Comparison of ENCODE assay signal across 8 cellular contexts in the genomic region with DNA sequence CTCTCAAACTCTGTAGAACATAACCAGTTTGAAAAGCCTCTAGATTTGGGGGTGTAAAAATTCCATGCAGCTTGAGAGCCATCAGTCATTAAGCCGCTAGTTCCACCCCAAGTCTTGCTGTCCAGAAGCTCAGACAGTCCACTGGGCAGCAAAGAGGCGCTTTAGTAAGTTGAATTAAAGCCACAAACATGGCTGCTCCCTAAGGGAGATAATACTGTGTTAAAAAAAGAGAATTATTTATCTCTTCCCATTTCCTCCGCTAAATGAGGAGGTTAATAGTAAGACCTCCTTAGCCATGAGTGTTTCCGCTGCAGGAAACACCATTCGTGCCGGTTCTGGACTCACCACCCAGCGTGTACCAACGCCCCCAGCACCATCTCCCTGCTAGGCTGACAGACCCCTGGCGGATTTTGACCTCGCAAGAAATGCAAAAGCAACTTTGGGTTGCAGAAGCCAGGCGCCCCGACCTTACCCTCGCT. TPM values are rescaled to one million over a fixed set of nuclear protein-coding genes. Genes with fewer than 3 reads are reported as not detected.
DNase-seq lines count a peak whose midpoint lies in the region; ATAC-seq, FAIRE-seq and TF ChIP-seq lines count a peak whose summit lies in the region.

No MANE protein-coding gene starts in this region.

- H4K91ac ChIP-seq in H1 (replicated peaks; ENCODE audit: insufficient read length, low read length) = peak overlapping the region; percentile 68

- no peak overlapping the region for H3K14ac ChIP-seq in H1 (ENCODE audit: insufficient read length)

- DNase-seq in RWPE2 (ENCODE audit: low spot score) (no peak), H1 (ENCODE audit: low read depth in 1 of 2, low spot score in 2 of 2) (no peak), upper lobe of right lung (no peak), NCI-H1436 treated with DMSO at 0.1 percent for 48 hours (lab: John Stamatoyannopoulos, UW) (no peak)

- H4K8ac ChIP-seq in H1 (ENCODE audit: extremely low read depth, insufficient read depth, low read length) = peak overlapping the region; percentile 72

- H2BK12ac ChIP-seq in H1 (ENCODE audit: low read depth, low read length) = peak overlapping the region; percentile 71; the same call in 1 of the 2 replicates

- peak; percentile 2 for ATAC-seq in GM18858 (IDR thresholded peaks at IDR 0.05; ENCODE audit: unreplicated experiment)
- ATAC-seq in HG03045 (IDR thresholded peaks at IDR 0.05; ENCODE audit: unreplicated experiment) = peak; percentile 23
- peak; percentile 46 for ATAC-seq in RWPE2 (ENCODE audit: low read depth)
- peak; percentile 28 for ATAC-seq in upper lobe of right lung

- H3K36me3 ChIP-seq in BLaER1 treated with 17β-estradiol and CSF1 and Interleukin-3, amounts not matched to agents 10 nM and 100 nM = peaks cover 0 to 10% (median 0%) of the 10 kb centered on the region in 11 experiments; a peak in 2 of 22 replicates
- H3K36me3 ChIP-seq in RWPE2 (ENCODE audit: low read depth) (no peaks in the 10 kb centered on the region; the same call in 1 of the 2 replicates), H1 (ENCODE audit: control insufficient read depth in 2 of 4, insufficient read depth in 4 of 4, low read length in 3 of 4) (no peaks in the 10 kb centered on the region; a peak in 1 of 8 replicates), upper lobe of right lung (no peaks in the 10 kb centered on the region)

- H3K4ac ChIP-seq in H1 (replicated peaks; ENCODE audit: insufficient read length, low read depth, low read length) = peak overlapping the region; percentile 69

- H3K18ac ChIP-seq in H1 (ENCODE audit: extremely low read depth, low read length) = peak overlapping the region; percentile 75; the same call in 1 of the 2 replicates

- peak overlapping the region; percentile 68 for H2BK5ac ChIP-seq in H1 (ENCODE audit: low read depth, low read length)

- no peaks in the 10 kb centered on the region for H3K9me3 ChIP-seq in BLaER1 treated with 17β-estradiol and CSF1 and Interleukin-3, amounts not matched to agents 10 nM and 100 nM (replicated peaks in 1 of 11)
- no peaks in the 10 kb centered on the region for H3K9me3 ChIP-seq in RWPE2 (ENCODE audit: severe bottlenecking)
- H3K9me3 ChIP-seq in H1 (ENCODE audit: insufficient read depth in 2 of 2, low read depth in 1 of 2, low read length in 1 of 2) = no peaks in the 10 kb centered on the region
- no peaks in the 10 kb centered on the region for H3K9me3 ChIP-seq in mononuclear cell (ENCODE audit: low read depth, low read length)
- H3K9me3 ChIP-seq in upper lobe of right lung = no peaks in the 10 kb centered on the region

- H2AFZ ChIP-seq in H1 (ENCODE audit: low read length) = peak overlapping the region; percentile 27

- intact Hi-C loops in upper lobe of right lung (cut with DNase I) = no loop called here

- POLR2A ChIA-PET in H1 (lab: Charles Lee; ENCODE audit: partially characterized antibody) = interaction anchor here (0.7 to 1.6 kb wide), 5 partner anchors 9 to 262 kb away, joined by 3 to 7 read pairs (median 3); partner anchors contain the start of genes FGFR1OP2 and MED21

- no peak for TF ChIP-seq CTCF in RWPE2 (IDR thresholded peaks at IDR 0.05; ENCODE audit: poor library complexity, severe bottlenecking)
- TF ChIP-seq CTCF in H1 (IDR thresholded peaks at IDR 0.05; ENCODE audit: control extremely low read depth in 1 of 3, insufficient read depth in 1 of 3, low read depth in 1 of 3, low read length in 3 of 3) = no peak
- no peak for TF ChIP-seq CTCF in upper lobe of right lung (IDR thresholded peaks at IDR 0.05)

- 8% methylated on average over 11 of the region's 13 CpGs; no CpG with 5 or more reads in 1 of the 2 experiments for WGBS in H1 (ENCODE audit: extremely low coverage in 1 of 2, insufficient coverage in 1 of 2, insufficient read length in 1 of 2, insufficient replicate concordance in 2 of 2, low coverage in 1 of 2, low lambda C conversion rate in 2 of 2, missing lambda C conversion rate in 1 of 2), 2 experiments

- H2BK20ac ChIP-seq in H1 (ENCODE audit: low read length) = no peak overlapping the region

- no peaks in the 10 kb centered on the region for H3K79me1 ChIP-seq in H1 (ENCODE audit: low read depth, low read length)

- no peak overlapping the region for H3K23ac ChIP-seq in H1 (ENCODE audit: insufficient read length)

- H4K5ac ChIP-seq in H1 (ENCODE audit: insufficient read length, low read depth, low read length) = peak overlapping the region; percentile 51

- H2AK5ac ChIP-seq in H1 (ENCODE audit: low read depth, low read length) = no peak overlapping the region

- H3K4me2 ChIP-seq in BLaER1 treated with 17β-estradiol and CSF1 and Interleukin-3, amounts not matched to agents 10 nM and 100 nM = peak overlapping the region; percentile 71 to 93 (median 85)
- peak overlapping the region; percentile 79 to 90 for H3K4me2 ChIP-seq in H1 (ENCODE audit: insufficient read depth in 1 of 2, low read depth in 2 of 2, low read length in 2 of 2)

- no peak overlapping the region for H2BK15ac ChIP-seq in H1 (ENCODE audit: low read length)

- H3K27me3 ChIP-seq in BLaER1 treated with 17β-estradiol and CSF1 and Interleukin-3, amounts not matched to agents 10 nM and 100 nM = no peaks in the 10 kb centered on the region
- H3K27me3 ChIP-seq in RWPE2 (ENCODE audit: insufficient read depth, poor library complexity, severe bottlenecking) (no peaks in the 10 kb centered on the region), H1 (replicated peaks in 1 of 4; ENCODE audit: control insufficient read depth in 3 of 4, extremely low read depth in 1 of 4, insufficient read depth in 3 of 4, low read length in 3 of 4) (no peaks in the 10 kb centered on the region), mononuclear cell (ENCODE audit: insufficient read depth, low read length) (no peaks in the 10 kb centered on the region), upper lobe of right lung (no peaks in the 10 kb centered on the region)

- peaks cover 9% of the 10 kb centered on the region for H3K23me2 ChIP-seq in H1 (ENCODE audit: low read depth, low read length)

- no peak for TF ChIP-seq EP300 in H1 (IDR thresholded peaks at IDR 0.05; ENCODE audit: borderline replicate concordance in 1 of 2, low read depth in 2 of 2, low read length in 2 of 2)

- no peak overlapping the region for H2BK120ac ChIP-seq in H1 (replicated peaks; ENCODE audit: low read depth, low read length)

- peaks cover 0 to 49% of the 10 kb centered on the region in 2 experiments; a peak in 2 of 4 replicates for H3K79me2 ChIP-seq in H1 (ENCODE audit: control insufficient read depth in 1 of 2, insufficient read depth in 2 of 2, low read length in 2 of 2)

- H3K27ac ChIP-seq in BLaER1 treated with 17β-estradiol and CSF1 and Interleukin-3, amounts not matched to agents 10 nM and 100 nM = peak overlapping the region; percentile 23 to 91 (median 86); a peak in 21 of 22 replicates
- peak overlapping the region; percentile 63 for H3K27ac ChIP-seq in RWPE2 (ENCODE audit: poor library complexity, severe bottlenecking)
- H3K27ac ChIP-seq in H1 (ENCODE audit: low read depth, low read length) = peak overlapping the region; percentile 37; the same call in 1 of the 2 replicates
- peak overlapping the region; percentile 97 for H3K27ac ChIP-seq in upper lobe of right lung

- H3K4me3 ChIP-seq in BLaER1 treated with 17β-estradiol and CSF1 and Interleukin-3, amounts not matched to agents 10 nM and 100 nM = peak overlapping the region; percentile 76 to 97 (median 90)
- H3K4me3 ChIP-seq in RWPE2 (ENCODE audit: severe bottlenecking) = peak overlapping the region; percentile 72
- H3K4me3 ChIP-seq in H1 (ENCODE audit: extremely low read depth in 1 of 4, insufficient read depth in 2 of 4, low read depth in 3 of 4, low read length in 4 of 4) = peak overlapping the region; percentile 69 to 88 (median 82)
- H3K4me3 ChIP-seq in mononuclear cell (ENCODE audit: low read length) = peak overlapping the region; percentile 64
- peak overlapping the region; percentile 84 for H3K4me3 ChIP-seq in upper lobe of right lung

- peaks cover 41 to 61% (median 54%) of the 10 kb centered on the region in 10 experiments for H3K4me1 ChIP-seq in BLaER1 treated with 17β-estradiol and CSF1 and Interleukin-3, amounts not matched to agents 10 nM and 100 nM
- H3K4me1 ChIP-seq in RWPE2 (ENCODE audit: insufficient read depth, poor library complexity, severe bottlenecking) = peaks cover 8% of the 10 kb centered on the region
- H3K4me1 ChIP-seq in H1 (replicated peaks in 1 of 4; ENCODE audit: control insufficient read depth in 3 of 4, insufficient read depth in 4 of 4, low read length in 3 of 4) = peaks cover 0 to 10% (median 8%) of the 10 kb centered on the region in 4 experiments; a peak in 6 of 7 replicates
- H3K4me1 ChIP-seq in mononuclear cell (ENCODE audit: insufficient read depth, low read length) = peaks cover 50% of the 10 kb centered on the region
- peaks cover 24% of the 10 kb centered on the region for H3K4me1 ChIP-seq in upper lobe of right lung

- CTCF ChIA-PET in H1 (lab: Charles Lee; ENCODE audit: partially characterized antibody) = interaction anchor here (0.6 to 2.5 kb wide), 12 partner anchors 9 to 661 kb away, joined by 3 to 11 read pairs (median 4); partner anchors contain the start of gene MED21

- FAIRE-seq in H1 (lab: Jason Lieb, UNC) = no peak

- TF ChIP-seq RAD21 in H1 (IDR thresholded peaks at IDR 0.05 in 1 of 2, conservative IDR thresholded peaks at IDR 0.05 in 1 of 2; ENCODE audit: low read depth in 2 of 2, low read length in 2 of 2) = no peak

- peak overlapping the region; percentile 75 to 85 (median 82) for H3K9ac ChIP-seq in BLaER1 treated with 17β-estradiol and CSF1 and Interleukin-3, amounts not matched to agents 10 nM and 100 nM
- H3K9ac ChIP-seq in H1 (replicated peaks in 1 of 4; ENCODE audit: extremely low read depth in 1 of 4, low read depth in 3 of 4, low read length in 3 of 4) = peak overlapping the region in 3 of 4 experiments; percentile 67 to 71 (median 69); a peak in 6 of 7 replicates

- no peak for TF ChIP-seq POLR2A in H1 (IDR thresholded peaks at IDR 0.05; ENCODE audit: control extremely low read depth in 1 of 2, low read depth in 2 of 2, low read length in 2 of 2)

- peaks cover 0 to 22% (median 0%) of the 10 kb centered on the region in 11 experiments; a peak in 2 of 22 replicates for H4K20me1 ChIP-seq in BLaER1 treated with 17β-estradiol and CSF1 and Interleukin-3, amounts not matched to agents 10 nM and 100 nM
- H4K20me1 ChIP-seq in H1 (replicated peaks in 1 of 2; ENCODE audit: control insufficient read depth in 1 of 2, insufficient read depth in 2 of 2, low read length in 2 of 2) = no peaks in the 10 kb centered on the region

- no peak overlapping the region for H3K56ac ChIP-seq in H1 (replicated peaks; ENCODE audit: insufficient read length, low read depth, low read length)

RNA-seq across cellular contexts. Expression of gene TM7SF3, which starts 0.5 kb away (rescaled TPM):
- total RNA-seq in H1 (2021; fragmentation: NEBNext Ultra II Directional; extraction: Animal tissue kit (Norgen Biotek cat#: 25700)) = 57.6 and 57.9 TPM in 2 replicates
- polyA plus RNA-seq in H1 (2011; rRNA removed) = 61.3 and 77.2 TPM in 2 replicates
- polyA plus RNA-seq in H1 (2011; cell fraction: cytosol; rRNA removed) = 68.0 TPM
- polyA plus RNA-seq in H1 (2011; cell fraction: nucleus; rRNA removed) = 73.0 TPM
- polyA plus RNA-seq in H1 (2012, experiment 1 of 2) = 67.6 to 84.5 TPM (median 76.9 TPM) in 4 replicates
- 18.7 TPM for polyA plus RNA-seq in H1 (2012, experiment 2 of 2)
- 80.1 TPM for polyA plus RNA-seq in H1 (2013, experiment 1 of 2)
- 95.2 TPM for polyA plus RNA-seq in H1 (2013, experiment 2 of 2)
- polyA minus RNA-seq in H1 (2011; rRNA and poly(A)+ RNA removed) = 224 and 411 TPM in 2 replicates
- 83.2 TPM for polyA minus RNA-seq in H1 (2011; cell fraction: cytosol; rRNA and poly(A)+ RNA removed)
- 102 TPM for polyA minus RNA-seq in H1 (2011; cell fraction: nucleus; rRNA and poly(A)+ RNA removed)
- total RNA-seq in mononuclear cell (19.1 TPM), upper lobe of right lung (68.9 TPM)

RNA-seq across cellular contexts. Expression of gene MED21, which starts 8.7 kb away (rescaled TPM):
- total RNA-seq in H1 (2021; fragmentation: NEBNext Ultra II Directional; extraction: Animal tissue kit (Norgen Biotek cat#: 25700)) = 72.9 and 76.2 TPM in 2 replicates
- polyA plus RNA-seq in H1 (2011; rRNA removed) = 12.6 and 24.5 TPM in 2 replicates
- 25.7 TPM for polyA plus RNA-seq in H1 (2011; cell fraction: cytosol; rRNA removed)
- polyA plus RNA-seq in H1 (2011; cell fraction: nucleus; rRNA removed) = 22.7 TPM
- 30.0 to 56.5 TPM (median 33.4 TPM) in 4 replicates for polyA plus RNA-seq in H1 (2012, experiment 1 of 2)
- polyA plus RNA-seq in H1 (2012, experiment 2 of 2) = 10.6 TPM
- polyA plus RNA-seq in H1 (2013, experiment 1 of 2) = 42.1 TPM
- polyA plus RNA-seq in H1 (2013, experiment 2 of 2) = 42.2 TPM
- 68.1 and 125 TPM in 2 replicates for polyA minus RNA-seq in H1 (2011; rRNA and poly(A)+ RNA removed)
- polyA minus RNA-seq in H1 (2011; cell fraction: cytosol; rRNA and poly(A)+ RNA removed) = 40.4 TPM
- 146 TPM for polyA minus RNA-seq in H1 (2011; cell fraction: nucleus; rRNA and poly(A)+ RNA removed)
- 104 TPM for total RNA-seq in mononuclear cell
- 65.9 TPM for total RNA-seq in upper lobe of right lung

Comparison
In these comparisons a context has a peak if more than half of its experiments do, and no peak if none do; other contexts are left out.
1. H3K27ac ChIP-seq: peak in every context shown above with its lines; median percentile 97 in upper lobe of right lung; 86 in BLaER1 treated with 17β-estradiol and CSF1 and Interleukin-3, amounts not matched to agents 10 nM and 100 nM; 63 in RWPE2; 37 in H1.